1 cellular context compared by ENCODE assay signal in genomic region chr14:88437659-88438058, GRCh38.
TF ChIP-seq lines count a peak whose summit lies in the region.

No MANE protein-coding gene starts in this region.

TF ChIP-seq in SK-N-SH, 30 proteins besides CTCF, POLR2A, EP300 and RAD21 (continued from another document):
- TF ChIP-seq REST (IDR thresholded peaks at IDR 0.05; ENCODE audit: low read depth, low read length) (no peak), MEF2A (IDR thresholded peaks at IDR 0.05; ENCODE audit: borderline replicate concordance, low read depth) (no peak)
